In the genomic region with DNA sequence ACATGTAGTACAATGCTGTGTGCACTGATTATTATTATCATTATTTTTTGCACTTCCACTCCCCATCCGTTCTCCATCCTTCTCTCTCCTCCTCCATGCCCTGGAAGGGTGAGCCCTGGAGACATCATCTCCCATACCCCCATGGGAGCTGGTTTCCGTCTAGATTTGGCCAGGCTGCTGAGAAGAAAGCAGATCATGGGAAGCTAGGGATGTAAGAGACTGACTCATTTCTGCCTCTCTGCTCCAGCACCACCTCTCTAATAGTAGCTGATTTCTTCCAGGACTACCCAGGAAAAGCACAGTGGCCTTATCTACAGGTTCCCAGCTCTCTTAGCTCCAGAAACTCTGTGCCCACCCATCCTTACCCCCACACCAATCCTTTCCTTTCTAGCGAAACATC, we compare ENCODE assay signal across 36 cellular contexts. TPM values are rescaled to one million over a fixed set of nuclear protein-coding genes. Genes with fewer than 3 reads are reported as not detected.
DNase-seq lines count a peak whose midpoint lies in the region; ATAC-seq and TF ChIP-seq lines count a peak whose summit lies in the region.
"Had no signal": no experiment of that assay in that cellular context is flagged by ENCODE, and none has a peak within 500 bp of the region (broad histone marks: within the 10 kb centered on the region; RNA-seq: fewer than 3 reads in every experiment).

No MANE protein-coding gene starts in this region.

- H3K9ac ChIP-seq in mammary epithelial cell (ENCODE audit: insufficient read depth, low read length): no peak overlapping the region

- H3K4me2 ChIP-seq in mammary epithelial cell (ENCODE audit: insufficient read depth, low read depth, low read length): no peak overlapping the region
- H3K4me2 ChIP-seq: PC-9 had no signal

- H3K36me3 ChIP-seq in mammary epithelial cell (ENCODE audit: insufficient read depth, low read length) (no peaks in the 10 kb centered on the region), thyroid gland (no peaks in the 10 kb centered on the region), left lung (no peaks in the 10 kb centered on the region)
- H3K36me3 ChIP-seq: adrenal gland, neutrophil, prostate gland had no signal

- BruUV-seq in mammary epithelial cell (replicated peaks; lab: Mats Ljungman, UMichigan): no TSS peak
- BruUV-seq in MCF 10A (replicated peaks; lab: Mats Ljungman, UMichigan): no TSS peak

- H3K27ac Mint-ChIP-seq in MCF 10A (ENCODE audit: low read depth, unreplicated experiment): no peak overlapping the region
- H3K27ac Mint-ChIP-seq: activated CD8-positive, alpha-beta T cell treated with anti-CD3 and anti-CD28 coated beads for 36 hours; activated naive CD4-positive, alpha-beta T cell treated with anti-CD3 and anti-CD28 coated beads, Interleukin-2, amount 10 ng/mL, durations not matched to agents 7 days and 5 days; activated T-helper 1 cell treated with anti-CD3 and anti-CD28 coated beads, Interleukin-12 subunit alpha, Interleukin-12 subunit beta, Interleukin-2, Interleukin-4 antibody, amounts not matched to agents 30 ng/mL and 10 ng/mL and 1 ng/mL, durations not matched to agents 14 hours and 24 hours and 36 hours; brain; CD4-positive, alpha-beta T cell; T-helper 2 cell treated with Interferon-gamma antibody and Interleukin-4, amounts not matched to agents 5 μg/mL and 100 μg/mL, for 36 hours had no signal

- no peaks in the 10 kb centered on the region for H3K79me2 ChIP-seq in mammary epithelial cell (ENCODE audit: insufficient read depth, low read length)

- no peak for TF ChIP-seq POLR2A in thyroid gland (IDR thresholded peaks at IDR 0.05)

- peak overlapping the region; percentile 39 for H2AFZ ChIP-seq in mammary epithelial cell (ENCODE audit: low read depth, low read length)
- H2AFZ ChIP-seq: PC-9 had no signal

- H3K27me3 ChIP-seq in mammary epithelial cell (ENCODE audit: insufficient read depth, low read length) (no peaks in the 10 kb centered on the region), thyroid gland (no peaks in the 10 kb centered on the region), left lung (peaks cover 0 to 17% of the 10 kb centered on the region in 2 donors)

- CTCF ChIA-PET in mammary epithelial cell (lab: Charles Lee; ENCODE audit: low non-redundant PET): no interaction called here
- CTCF ChIA-PET in MCF 10A (lab: Yijun Ruan, JAX): interaction anchor here (0.6 kb wide), 1 partner anchor 120 kb away, joined by 3 read pairs; no protein-coding TSS in a partner anchor

- POLR2A ChIA-PET in MCF 10A (lab: Yijun Ruan, JAX): interaction anchor here (0.7 to 1.0 kb wide), 3 partner anchors 11 to 22 kb away, joined by 3 to 4 read pairs (median 3); no protein-coding TSS in a partner anchor

- 93% methylated on average over 3 of the region's 3 CpGs for WGBS in mammary epithelial cell (ENCODE audit: low coverage, missing lambda C conversion rate)
- WGBS in thyroid gland, 2 donors: 54 to 56% methylated on average over 3 of the region's 3 CpGs

- H3K9me3 ChIP-seq in mammary epithelial cell (replicated peaks; ENCODE audit: insufficient read depth, low read length) (peaks cover 8% of the 10 kb centered on the region), thyroid gland (no peaks in the 10 kb centered on the region), left lung (peaks cover 0 to 7% of the 10 kb centered on the region in 2 donors)
- H3K9me3 ChIP-seq: adrenal gland, neutrophil, prostate gland had no signal

- H3K4me3 Mint-ChIP-seq in MCF 10A (ENCODE audit: unreplicated experiment): no peak overlapping the region
- H3K4me3 Mint-ChIP-seq: activated CD8-positive, alpha-beta T cell treated with anti-CD3 and anti-CD28 coated beads for 36 hours; activated naive CD4-positive, alpha-beta T cell treated with anti-CD3 and anti-CD28 coated beads, Interleukin-2, amount 10 ng/mL, durations not matched to agents 7 days and 5 days; activated T-helper 1 cell treated with anti-CD3 and anti-CD28 coated beads, Interleukin-12 subunit alpha, Interleukin-12 subunit beta, Interleukin-2, Interleukin-4 antibody, amounts not matched to agents 30 ng/mL and 10 ng/mL and 1 ng/mL, durations not matched to agents 14 hours and 24 hours and 36 hours; brain; CD4-positive, alpha-beta T cell; T-helper 2 cell treated with Interferon-gamma antibody and Interleukin-4, amounts not matched to agents 5 μg/mL and 100 μg/mL, for 36 hours had no signal

- dilution Hi-C loops in mammary epithelial cell (cut with HindIII; ENCODE audit: low sequenced_read_pairs): no loop called here

- H4K20me1 ChIP-seq in mammary epithelial cell (ENCODE audit: insufficient read depth, low read length): no peaks in the 10 kb centered on the region

- ATAC-seq in HG03135 (IDR thresholded peaks at IDR 0.05; ENCODE audit: unreplicated experiment) (no peak), left lung (no peak)
- ATAC-seq: activated CD8-positive, alpha-beta T cell treated with anti-CD3 and anti-CD28 coated beads for 36 hours; sciatic nerve had no signal

- in situ Hi-C loops in mammary epithelial cell (cut with MboI; ENCODE audit: low sequenced_read_pairs in 2 of 2): no loop called here

- H3K4me3 ChIP-seq in mammary epithelial cell (replicated peaks in 1 of 3; ENCODE audit: insufficient read depth in 1 of 3, low read depth in 2 of 3, low read length in 3 of 3) (no peak overlapping the region), thyroid gland (replicated peaks in 1 of 3) (no peak overlapping the region), left lung (no peak overlapping the region)
- H3K4me3 ChIP-seq: adrenal gland, PC-9, prostate gland had no signal

- H3K27ac ChIP-seq in mammary epithelial cell (ENCODE audit: insufficient read depth, low read depth, low read length) (no peak overlapping the region), thyroid gland (no peak overlapping the region), left lung (no peak overlapping the region)
- H3K27ac ChIP-seq: adrenal gland, HL-60, neutrophil, PC-9, prostate gland had no signal

- no peaks in the 10 kb centered on the region for H3K4me1 Mint-ChIP-seq in MCF 10A (ENCODE audit: insufficient read depth, unreplicated experiment)
- H3K4me1 Mint-ChIP-seq: activated naive CD4-positive, alpha-beta T cell treated with anti-CD3 and anti-CD28 coated beads, Interleukin-2, amount 10 ng/mL, durations not matched to agents 7 days and 5 days; brain had no signal

- H3K27me3 Mint-ChIP-seq in MCF 10A (ENCODE audit: insufficient read depth, unreplicated experiment): no peaks in the 10 kb centered on the region

- peaks cover 12% of the 10 kb centered on the region for H3K9me3 Mint-ChIP-seq in MCF 10A (ENCODE audit: unreplicated experiment)

- DNase-seq in mammary epithelial cell (no peak), MCF 10A (ENCODE audit: unreplicated experiment) (no peak), amniotic epithelial cell (ENCODE audit: low read depth) (peak; percentile 10), iris pigment epithelial cell (ENCODE audit: low read depth) (peak; percentile 12), thyroid gland (no peak), left lung (no peak), pons (ENCODE audit: low spot score) (no peak)
- DNase-seq: 8988T; activated CD4-positive, alpha-beta T cell treated with anti-CD3 and anti-CD28 coated beads for 1 hour; activated CD8-positive, alpha-beta memory T cell treated with anti-CD3 and anti-CD28 coated beads, Interleukin-2, amount 50 U/mL, for 48 hours; activated CD8-positive, alpha-beta T cell treated with anti-CD3 and anti-CD28 coated beads for 36 hours; activated naive CD4-positive, alpha-beta T cell treated with anti-CD3 and anti-CD28 coated beads, Interleukin-2, amount 10 ng/mL, durations not matched to agents 7 days and 5 days; adrenal gland; AML-193; CD4-positive, alpha-beta T cell; H7; hypothalamus; Karpas-422; mesendoderm; MV-4-11; NCI-H1436 treated with DMSO at 0.1 percent for 48 hours; NCI-H2107; NCI-H345; NCI-H69; PC-9; Right ventricle myocardium superior; stimulated activated CD4-positive, alpha-beta T cell treated with anti-CD3 and anti-CD28 coated beads, Interleukin-4, amount 100 ng/mL, for 1 hour; trophoblast cell had no signal

- H3K4me1 ChIP-seq in mammary epithelial cell (ENCODE audit: insufficient read depth, low read length) (no peaks in the 10 kb centered on the region), thyroid gland (no peaks in the 10 kb centered on the region), left lung (no peaks in the 10 kb centered on the region)
- H3K4me1 ChIP-seq: adrenal gland, prostate gland had no signal

- H3K36me3 Mint-ChIP-seq in MCF 10A (ENCODE audit: insufficient read depth, unreplicated experiment): no peaks in the 10 kb centered on the region
- H3K36me3 Mint-ChIP-seq: activated naive CD4-positive, alpha-beta T cell treated with anti-CD3 and anti-CD28 coated beads, Interleukin-2, amount 10 ng/mL, durations not matched to agents 7 days and 5 days; brain had no signal

- intact Hi-C loops in mammary epithelial cell (cut with micrococcal nuclease) (no loop called here), MCF 10A (cut with micrococcal nuclease) (no loop called here), thyroid gland (cut with DNase I) (no loop called here), left lung (cut with DNase I) (no loop called here)

- TF ChIP-seq CTCF in mammary epithelial cell (conservative IDR thresholded peaks at IDR 0.05 in 1 of 2, IDR thresholded peaks at IDR 0.05 in 1 of 2; ENCODE audit: extremely low read depth in 1 of 2, insufficient read depth in 1 of 2, low read depth in 1 of 2, low read length in 2 of 2) (no peak), MCF 10A (IDR thresholded peaks at IDR 0.05; ENCODE audit: unreplicated experiment) (no peak), thyroid gland (IDR thresholded peaks at IDR 0.05) (no peak), left lung (IDR thresholded peaks at IDR 0.05) (no peak)

RNA-seq across cellular contexts. Expression of a gene that starts 23.4 kb away (rescaled TPM):
- total RNA-seq in mammary epithelial cell (100 to 1,000 TPM; 185 to 488 TPM), MCF 10A (2022) (6.2 and 7.3 TPM in 2 replicates), thyroid gland (1 to 10 TPM; 1.7 to 8.9 (median 2.8) TPM), left lung (1 to 10 TPM; 2.1 to 3.7 TPM)
- polyA plus RNA-seq in mammary epithelial cell: 324 TPM
- polyA minus RNA-seq in mammary epithelial cell: 312 TPM

RNA-seq across cellular contexts. Expression of a gene that starts 56.6 kb away (rescaled TPM):
- total RNA-seq in mammary epithelial cell: 10 to 100 TPM; 55.2 to 95.3 TPM
- 81.2 TPM for polyA plus RNA-seq in mammary epithelial cell
- polyA minus RNA-seq in mammary epithelial cell: 62.5 TPM
- total RNA-seq in MCF 10A (2022): 136 and 186 TPM in 2 replicates
- total RNA-seq in thyroid gland: 100 to 1,000 TPM in 2 of 4 donors, 10 to 100 TPM in 2; 77.9 to 145 (median 102) TPM
- 10 to 100 TPM; 52.3 to 57.4 TPM for total RNA-seq in left lung

Comparison
In these comparisons a context has a peak if more than half of its experiments do, and no peak if none do; other contexts are left out.
1. RNA of a gene that starts 23.4 kb away (total RNA-seq): 185 to 488 TPM in mammary epithelial cell; 6.2 to 7.3 TPM in MCF 10A, 2.1 to 3.7 TPM in left lung and 1.7 to 8.9 TPM in thyroid gland; every median in the first group is over 10 times any median in the second.
2. DNase-seq: peak in amniotic epithelial cell (single experiment) and iris pigment epithelial cell (single experiment); none in mammary epithelial cell (single experiment), MCF 10A (single experiment), thyroid gland (0 of 2), left lung (0 of 2) and pons (single experiment).